ENCODE assay signal across 27 cellular contexts in genomic region chr6:34011298-34011697, GRCh38.
"Had no signal": no experiment of that assay in that cellular context is flagged by ENCODE, and none has a peak within 500 bp of the region (broad histone marks: within the 10 kb centered on the region; RNA-seq: fewer than 3 reads in every experiment).

No MANE protein-coding gene starts in this region.

- ATAC-seq: activated T-cell treated with anti-CD3 and anti-CD28 coated beads, Interleukin-2, amount 50 U/mL, for 4 hours; T-helper 17 cell had no signal

- H3K4me1 Mint-ChIP-seq: activated B cell treated with CpG ODN at 0.5 μM for 24 hours; activated CD4-positive, alpha-beta T cell treated with anti-CD3 and anti-CD28 coated beads, Interleukin-2, amount 10 ng/mL, durations not matched to agents 24 days and 14 days; IgD-negative memory B cell; T-helper 17 cell had no signal

- H3K4me1 ChIP-seq: Peyer's patch had no signal

- H3K27ac ChIP-seq: brain microvascular endothelial cell, Peyer's patch had no signal

- H3K4me3 Mint-ChIP-seq: activated B cell treated with CpG ODN at 0.5 μM for 24 hours; activated CD4-positive, alpha-beta T cell treated with anti-CD3 and anti-CD28 coated beads, Interleukin-2, amount 10 ng/mL, durations not matched to agents 24 days and 14 days; activated naive CD4-positive, alpha-beta T cell treated with anti-CD3 and anti-CD28 coated beads for 36 hours; activated naive CD8-positive, alpha-beta T cell; activated T-cell treated with anti-CD3 and anti-CD28 coated beads, Interleukin-2, amount 50 U/mL, for 4 hours; IgD-negative memory B cell; T-helper 17 cell had no signal

- H3K9me3 ChIP-seq: Peyer's patch had no signal

- DNase-seq: activated B cell treated with CpG ODN at 0.5 μM for 24 hours; activated CD4-positive, alpha-beta T cell treated with anti-CD3 and anti-CD28 coated beads for 1 hour; activated CD4-positive, alpha-beta T cell treated with anti-CD3 and anti-CD28 coated beads, Interleukin-2, amount 10 ng/mL, durations not matched to agents 24 days and 14 days; activated CD4-positive, alpha-beta T cell treated with anti-CD3 and anti-CD28 coated beads, Interleukin-2, amount 50 U/mL, for 48 hours; activated CD8-positive, alpha-beta memory T cell treated with anti-CD3 and anti-CD28 coated beads for 24 hours; activated gamma-delta T cell; activated naive CD4-positive, alpha-beta T cell treated with anti-CD3 and anti-CD28 coated beads for 36 hours; activated T-cell treated with anti-CD3 and anti-CD28 coated beads, Interleukin-2, amount 50 U/mL, for 4 hours; amygdala; brain microvascular endothelial cell; KG1; NCI-H1048; NCI-H146; NCI-H187 treated with DMSO at 0.1 percent for 48 hours; NCI-H2081 treated with DMSO at 0.1 percent for 48 hours; NCI-H2171; NCI-H226; NCI-H526; NCI-H774; NK-92 treated with Interleukin-12 subunit alpha and Interleukin-12 subunit beta, amount 100 ng/mL, for 24 hours; OCI-M1; SHP77 treated with DMSO at 0.1 percent for 48 hours; T-helper 17 cell; T-helper 9 cell had no signal

- H3K9me3 Mint-ChIP-seq: activated B cell treated with CpG ODN at 0.5 μM for 24 hours; activated CD4-positive, alpha-beta T cell treated with anti-CD3 and anti-CD28 coated beads, Interleukin-2, amount 10 ng/mL, durations not matched to agents 24 days and 14 days; activated naive CD4-positive, alpha-beta T cell treated with anti-CD3 and anti-CD28 coated beads for 36 hours; activated T-cell treated with anti-CD3 and anti-CD28 coated beads, Interleukin-2, amount 50 U/mL, for 4 hours; IgD-negative memory B cell had no signal

- H3K4me3 ChIP-seq: Peyer's patch had no signal

- H3K27ac Mint-ChIP-seq: activated B cell treated with CpG ODN at 0.5 μM for 24 hours; activated CD4-positive, alpha-beta T cell treated with anti-CD3 and anti-CD28 coated beads, Interleukin-2, amount 10 ng/mL, durations not matched to agents 24 days and 14 days; activated naive CD4-positive, alpha-beta T cell treated with anti-CD3 and anti-CD28 coated beads for 36 hours; activated naive CD8-positive, alpha-beta T cell; IgD-negative memory B cell; T-helper 17 cell had no signal

- H3K36me3 Mint-ChIP-seq: activated naive CD8-positive, alpha-beta T cell; IgD-negative memory B cell had no signal

- H3K27me3 ChIP-seq: brain microvascular endothelial cell, Peyer's patch had no signal

- H3K36me3 ChIP-seq: brain microvascular endothelial cell, Peyer's patch had no signal
